ENCODE assay signal across 15 cellular contexts in genomic region chr2:158741631-158742030, GRCh38. TPM values are rescaled to one million over a fixed set of nuclear protein-coding genes. Genes with fewer than 3 reads are reported as not detected.
DNase-seq lines count a peak whose midpoint lies in the region; ATAC-seq and TF ChIP-seq lines count a peak whose summit lies in the region.
"Had no signal": no experiment of that assay in that cellular context is flagged by ENCODE, and none has a peak within 500 bp of the region (broad histone marks: within the 10 kb centered on the region; RNA-seq: fewer than 3 reads in every experiment).

No MANE protein-coding gene starts in this region.

- peaks cover 4 to 15% (median 11%) of the 10 kb centered on the region in 5 donors for H3K27me3 Mint-ChIP-seq in naive thymus-derived CD8-positive, alpha-beta T cell

- no peaks in the 10 kb centered on the region for H3K36me3 Mint-ChIP-seq in naive thymus-derived CD8-positive, alpha-beta T cell
- H3K36me3 Mint-ChIP-seq: CD4-positive, alpha-beta memory T cell had no signal

- no peak overlapping the region for H3K27ac Mint-ChIP-seq in naive thymus-derived CD8-positive, alpha-beta T cell
- H3K27ac Mint-ChIP-seq: CD4-positive, alpha-beta memory T cell had no signal

- H3K4me3 ChIP-seq in left ventricle myocardium inferior (no peak overlapping the region), left lung (no peak overlapping the region), thyroid gland (replicated peaks in 1 of 3) (no peak overlapping the region)
- H3K4me3 ChIP-seq: A549, GM23248 had no signal

- H3K36me3 ChIP-seq in left ventricle myocardium inferior (no peaks in the 10 kb centered on the region), left lung (no peaks in the 10 kb centered on the region), thyroid gland (no peaks in the 10 kb centered on the region)
- H3K36me3 ChIP-seq: BE2C had no signal

- peak; percentile 67 for ATAC-seq in Right ventricle myocardium inferior
- ATAC-seq in left lung, result peak; percentile 33
- ATAC-seq in naive thymus-derived CD8-positive, alpha-beta T cell, result no peak
- ATAC-seq in HG03520 (IDR thresholded peaks at IDR 0.05; ENCODE audit: unreplicated experiment), result no peak
- ATAC-seq: A549 had no signal

- no peak overlapping the region for H3K4me3 Mint-ChIP-seq in naive thymus-derived CD8-positive, alpha-beta T cell
- H3K4me3 Mint-ChIP-seq: CD4-positive, alpha-beta memory T cell had no signal

- peak overlapping the region; percentile 83 for H3K27ac ChIP-seq in left ventricle myocardium inferior (replicated peaks)
- no peak overlapping the region for H3K27ac ChIP-seq in left lung
- peak overlapping the region; percentile 54 to 85 (median 82) for H3K27ac ChIP-seq in thyroid gland
- H3K27ac ChIP-seq: A549, C4-2B, GM23248 had no signal

- no peak for TF ChIP-seq POLR2A in thyroid gland (IDR thresholded peaks at IDR 0.05)

- no peaks in the 10 kb centered on the region for H3K9me3 Mint-ChIP-seq in naive thymus-derived CD8-positive, alpha-beta T cell
- H3K9me3 Mint-ChIP-seq: CD4-positive, alpha-beta memory T cell had no signal

- peaks cover 0 to 4% (median 0%) of the 10 kb centered on the region in 4 donors for H3K4me1 Mint-ChIP-seq in naive thymus-derived CD8-positive, alpha-beta T cell
- H3K4me1 Mint-ChIP-seq: CD4-positive, alpha-beta memory T cell had no signal

- intact Hi-C loops in Right ventricle myocardium inferior (cut with DNase I), result loop anchor here (5.0 to 10.0 kb wide), 2 partner anchors 64 to 137 kb away; no protein-coding TSS in a partner anchor
- intact Hi-C loops in cardiac septum (cut with DNase I), result loop anchor here (10.0 kb wide), 1 partner anchor 147 kb away; no protein-coding TSS in a partner anchor
- intact Hi-C loops in left ventricle myocardium inferior (cut with micrococcal nuclease), result no loop called here
- intact Hi-C loops in left lung (cut with DNase I), result loop anchor here in 1 of 2 donors (10.0 kb wide), 1 partner anchor 557 kb away; no protein-coding TSS in a partner anchor
- intact Hi-C loops in thyroid gland (cut with DNase I), result loop anchor here (5.0 to 10.0 kb wide), 2 partner anchors 284 to 557 kb away; partner anchors contain the start of genes CCDC148 and PKP4

- 42 to 45% methylated on average over 8 of the region's 8 CpGs for WGBS in thyroid gland, 2 donors

- no peaks in the 10 kb centered on the region for H3K27me3 ChIP-seq in left ventricle myocardium inferior (ENCODE audit: low read depth)
- H3K27me3 ChIP-seq in left lung, result no peaks in the 10 kb centered on the region
- H3K27me3 ChIP-seq in thyroid gland, result no peaks in the 10 kb centered on the region
- H3K27me3 ChIP-seq: BE2C had no signal

- H3K4me1 ChIP-seq in left ventricle myocardium inferior (peaks cover 68% of the 10 kb centered on the region), left lung (peaks cover 0 to 8% of the 10 kb centered on the region in 2 donors), thyroid gland (peaks cover 7 to 33% of the 10 kb centered on the region in 2 donors)
- H3K4me1 ChIP-seq: A549, BE2C had no signal

- no peak for DNase-seq in Right ventricle myocardium inferior (ENCODE audit: missing footprints)
- DNase-seq in cardiac septum (ENCODE audit: low spot score), result no peak
- DNase-seq in left ventricle myocardium inferior, result peak; percentile 62
- DNase-seq in left lung, result no peak
- DNase-seq in thyroid gland, result peak; percentile 91 to 92
- DNase-seq in naive thymus-derived CD8-positive, alpha-beta T cell, result no peak
- no peak for DNase-seq in putamen (ENCODE audit: low spot score)
- DNase-seq: BE2C; CD4-positive, alpha-beta memory T cell; GM23248 had no signal

- TF ChIP-seq CTCF in left ventricle myocardium inferior (IDR thresholded peaks at IDR 0.05; ENCODE audit: borderline replicate concordance), result no peak
- no peak for TF ChIP-seq CTCF in left lung (IDR thresholded peaks at IDR 0.05)
- no peak for TF ChIP-seq CTCF in thyroid gland (IDR thresholded peaks at IDR 0.05)

- POLR2A ChIA-PET in naive thymus-derived CD8-positive, alpha-beta T cell (lab: Charles Lee), result no interaction called here

- H3K9me3 ChIP-seq in left ventricle myocardium inferior (replicated peaks) (no peaks in the 10 kb centered on the region), left lung (no peaks in the 10 kb centered on the region), thyroid gland (no peaks in the 10 kb centered on the region)
- H3K9me3 ChIP-seq: A549, BE2C had no signal

RNA-seq across cellular contexts. Expression of gene DAPL1, which starts 53.5 kb away (rescaled TPM):
- not detected for total RNA-seq in Right ventricle myocardium inferior
- total RNA-seq in cardiac septum, result not detected
- not detected for total RNA-seq in left ventricle myocardium inferior
- total RNA-seq in left lung, result not detected
- 10 to 100 TPM; 12.3 to 68.9 (median 28.1) TPM for total RNA-seq in thyroid gland
- total RNA-seq in naive thymus-derived CD8-positive, alpha-beta T cell, result not detected
- polyA plus RNA-seq in naive thymus-derived CD8-positive, alpha-beta T cell, result not detected
- total RNA-seq: CD4-positive, alpha-beta memory T cell; Daoy; GM23248 had no signal
- polyA plus RNA-seq: A549; AG04450; CD4-positive, alpha-beta memory T cell; GM23248 had no signal

Comparison
In these comparisons a context has a peak if more than half of its experiments do, and no peak if none do; other contexts are left out.
1. DNase-seq: peak in left ventricle myocardium inferior (single experiment) and thyroid gland (2 of 2); none in Right ventricle myocardium inferior (single experiment), cardiac septum (single experiment), left lung (0 of 2), naive thymus-derived CD8-positive, alpha-beta T cell (0 of 10) and putamen (single experiment).
2. ATAC-seq: peak in Right ventricle myocardium inferior (single experiment) and left lung (single experiment); none in naive thymus-derived CD8-positive, alpha-beta T cell (0 of 2) and HG03520 (single experiment).
3. H3K27ac ChIP-seq: peak in left ventricle myocardium inferior (single experiment) and thyroid gland (3 of 3); none in left lung (0 of 2).
4. RNA of gene DAPL1, which starts 53.5 kb away (total RNA-seq): 12.3 to 68.9 TPM in thyroid gland; not detected in cardiac septum (single experiment), not detected in Right ventricle myocardium inferior (single experiment), not detected in left ventricle myocardium inferior (single experiment), not detected in left lung and not detected in naive thymus-derived CD8-positive, alpha-beta T cell; every median in the first group is over 10 times any median in the second.